In the genomic region with DNA sequence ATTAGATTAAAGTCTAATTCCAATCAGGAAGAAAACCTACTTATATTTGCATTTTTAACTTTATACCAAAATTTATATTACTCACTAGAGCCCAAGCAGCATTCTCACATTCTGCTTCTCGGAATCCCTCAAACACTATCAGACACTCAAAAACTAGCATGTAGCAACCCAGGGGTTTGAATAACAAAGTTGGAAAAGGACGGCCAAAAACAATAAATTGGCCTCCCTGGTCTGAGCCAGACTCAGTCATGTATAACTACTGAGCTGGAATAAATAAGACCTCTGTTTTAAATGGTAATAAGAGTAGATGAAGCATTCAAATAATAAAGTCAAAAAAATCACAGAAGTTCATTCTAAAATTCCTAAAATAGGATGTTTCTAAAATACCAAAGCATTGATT, we compare ENCODE assay signal across 20 cellular contexts.
"Had no signal": no experiment of that assay in that cellular context is flagged by ENCODE, and none has a peak within 500 bp of the region (broad histone marks: within the 10 kb centered on the region; RNA-seq: fewer than 3 reads in every experiment).

No MANE protein-coding gene starts in this region.

- DNase-seq: activated CD4-positive, alpha-beta memory T cell treated with anti-CD3 and anti-CD28 coated beads, Interleukin-2, amount 10 ng/mL, durations not matched to agents 7 days and 5 days; activated CD4-positive, alpha-beta T cell treated with anti-CD3 and anti-CD28 coated beads for 36 hours; activated gamma-delta T cell; activated T-cell treated with anti-CD3 and anti-CD28 coated beads, Interleukin-2, amount 50 U/mL, for 48 hours; central memory CD4-positive, alpha-beta T cell; hippocampal formation; left cardiac atrium; naive thymus-derived CD4-positive, alpha-beta T cell; posterior cingulate gyrus; stimulated activated CD4-positive, alpha-beta T cell treated with anti-CD3 and anti-CD28 coated beads, Interleukin-12 subunit alpha, Interleukin-12 subunit beta, amount 100 ng/mL, for 4 hours; stimulated activated naive CD4-positive, alpha-beta T cell treated with Interleukin-2 at 50 U/mL for 16 hours; T-cell; WERI-Rb-1 had no signal

- H3K27me3 ChIP-seq: neutrophil, right atrium auricular region, vagina had no signal

- H3K9me3 ChIP-seq: neutrophil, vagina had no signal

- H3K27me3 Mint-ChIP-seq: activated CD4-positive, alpha-beta memory T cell treated with anti-CD3 and anti-CD28 coated beads, Interleukin-2, amount 10 ng/mL, durations not matched to agents 7 days and 5 days; dendritic cell treated with granulocyte-macrophage colony-stimulating factor and Interleukin-4, amounts not matched to agents 40 ng/mL and 50 ng/mL, for 4 days had no signal

- H3K4me1 ChIP-seq: right atrium auricular region, vagina had no signal

- H3K36me3 Mint-ChIP-seq: activated naive CD8-positive, alpha-beta T cell; naive thymus-derived CD4-positive, alpha-beta T cell; T-cell had no signal

- H3K36me3 ChIP-seq: neutrophil, right atrium auricular region, vagina, WERI-Rb-1 had no signal

- H3K27ac Mint-ChIP-seq: activated CD4-positive, alpha-beta memory T cell treated with anti-CD3 and anti-CD28 coated beads, Interleukin-2, amount 10 ng/mL, durations not matched to agents 7 days and 5 days; activated CD4-positive, alpha-beta T cell treated with anti-CD3 and anti-CD28 coated beads for 36 hours; activated naive CD8-positive, alpha-beta T cell; dendritic cell treated with granulocyte-macrophage colony-stimulating factor and Interleukin-4, amounts not matched to agents 40 ng/mL and 50 ng/mL, for 4 days; naive thymus-derived CD4-positive, alpha-beta T cell; T-cell had no signal

- ATAC-seq: activated CD4-positive, alpha-beta T cell treated with anti-CD3 and anti-CD28 coated beads for 36 hours; esophagus mucosa; naive thymus-derived CD4-positive, alpha-beta T cell; T-cell had no signal

- H3K4me1 Mint-ChIP-seq: activated CD4-positive, alpha-beta memory T cell treated with anti-CD3 and anti-CD28 coated beads, Interleukin-2, amount 10 ng/mL, durations not matched to agents 7 days and 5 days; activated CD4-positive, alpha-beta T cell treated with anti-CD3 and anti-CD28 coated beads for 36 hours; naive thymus-derived CD4-positive, alpha-beta T cell; T-cell had no signal

- H3K27ac ChIP-seq: neutrophil, right atrium auricular region, SK-N-MC, vagina, WERI-Rb-1 had no signal

- H3K9me3 Mint-ChIP-seq: activated CD4-positive, alpha-beta memory T cell treated with anti-CD3 and anti-CD28 coated beads, Interleukin-2, amount 10 ng/mL, durations not matched to agents 7 days and 5 days; dendritic cell treated with granulocyte-macrophage colony-stimulating factor and Interleukin-4, amounts not matched to agents 40 ng/mL and 50 ng/mL, for 4 days; naive thymus-derived CD4-positive, alpha-beta T cell; T-cell had no signal

- H3K4me3 Mint-ChIP-seq: activated CD4-positive, alpha-beta memory T cell treated with anti-CD3 and anti-CD28 coated beads, Interleukin-2, amount 10 ng/mL, durations not matched to agents 7 days and 5 days; activated CD4-positive, alpha-beta T cell treated with anti-CD3 and anti-CD28 coated beads for 36 hours; activated naive CD8-positive, alpha-beta T cell; dendritic cell treated with granulocyte-macrophage colony-stimulating factor and Interleukin-4, amounts not matched to agents 40 ng/mL and 50 ng/mL, for 4 days; naive thymus-derived CD4-positive, alpha-beta T cell; T-cell had no signal

- H3K4me3 ChIP-seq: right atrium auricular region, SK-N-MC, vagina had no signal
